ENCODE assay signal across 24 cellular contexts in genomic region chr6:1267057-1267732, GRCh38. TPM values are rescaled to one million over a fixed set of nuclear protein-coding genes. Genes with fewer than 3 reads are reported as not detected.
A peak's percentile ranks its signal among the peaks of the same experiment; 100 is the strongest.
DNase-seq lines count a peak whose midpoint lies in the region; ATAC-seq, FAIRE-seq and TF ChIP-seq lines count a peak whose summit lies in the region.
"Had no signal": no experiment of that assay in that cellular context is flagged by ENCODE, and none has a peak within 500 bp of the region (broad histone marks: within the 10 kb centered on the region; RNA-seq: fewer than 3 reads in every experiment).

No MANE protein-coding gene starts in this region.

- no peaks in the 10 kb centered on the region for H3K9me3 ChIP-seq in RWPE2 (ENCODE audit: severe bottlenecking)
- H3K9me3 ChIP-seq in small intestine (ENCODE audit: control insufficient read depth, low read depth), result no peaks in the 10 kb centered on the region

- ATAC-seq in RWPE2 (ENCODE audit: low read depth) (peak; percentile 86), esophagus mucosa (peak; percentile 80)
- no peak for ATAC-seq in stimulated activated naive CD8-positive, alpha-beta T cell treated with anti-CD3 and anti-CD28 coated beads, Interleukin-15, Interleukin-2, amounts not matched to agents 100 U/mL and 50 U/mL, for 24 hours
- ATAC-seq: activated CD8-positive, alpha-beta T cell treated with anti-CD3 and anti-CD28 coated beads for 36 hours; activated naive CD8-positive, alpha-beta T cell treated with anti-CD3 and anti-CD28 coated beads, Interleukin-2, amount 50 U/mL, for 24 hours; effector memory CD8-positive, alpha-beta T cell; naive thymus-derived CD8-positive, alpha-beta T cell had no signal

- H3K4me1 ChIP-seq in RWPE2 (ENCODE audit: insufficient read depth, poor library complexity, severe bottlenecking) (peaks cover 12% of the 10 kb centered on the region), small intestine (ENCODE audit: control insufficient read depth in 2 of 2, insufficient read depth in 1 of 2, low read depth in 1 of 2, low read length in 1 of 2) (peaks cover 2 to 5% of the 10 kb centered on the region in 2 donors)

- peak overlapping the region; percentile 53 for H3K27ac ChIP-seq in RWPE2 (ENCODE audit: poor library complexity, severe bottlenecking)
- H3K27ac ChIP-seq in small intestine (ENCODE audit: low read depth in 1 of 2, low read length in 1 of 2), result no peak overlapping the region
- H3K27ac ChIP-seq: C4-2B, stomach, VCaP had no signal

- H3K36me3 ChIP-seq in RWPE2 (ENCODE audit: low read depth), result no peaks in the 10 kb centered on the region
- no peaks in the 10 kb centered on the region for H3K36me3 ChIP-seq in small intestine (ENCODE audit: control insufficient read depth in 2 of 2, insufficient read depth in 2 of 2, low read length in 2 of 2)
- H3K36me3 ChIP-seq: stomach had no signal

- WGBS in small intestine, 3 donors, result 25 to 56% (median 36%) methylated on average over 8 of the region's 8 CpGs

- H3K27me3 ChIP-seq in RWPE2 (ENCODE audit: insufficient read depth, poor library complexity, severe bottlenecking) (no peaks in the 10 kb centered on the region), small intestine (ENCODE audit: control insufficient read depth in 2 of 2, insufficient read depth in 2 of 2, low read length in 2 of 2) (no peaks in the 10 kb centered on the region)
- H3K27me3 ChIP-seq: stomach had no signal

- DNase-seq in NOMO-1 treated with DMSO at 0.1 percent for 48 hours (lab: John Stamatoyannopoulos, UW; ENCODE audit: unreplicated experiment), result peak; percentile 3
- DNase-seq in NOMO-1 (lab: John Stamatoyannopoulos, UW; ENCODE audit: unreplicated experiment in 2 of 2), result no peak
- DNase-seq in RWPE2 (ENCODE audit: low spot score), result no peak
- peak; percentile 83 for DNase-seq in small intestine
- DNase-seq in stimulated activated naive CD8-positive, alpha-beta T cell treated with anti-CD3 and anti-CD28 coated beads, Interleukin-15, Interleukin-2, amounts not matched to agents 100 U/mL and 50 U/mL, for 24 hours, result no peak
- DNase-seq in DMS153 treated with DMSO at 0.1 percent for 48 hours (lab: John Stamatoyannopoulos, UW; ENCODE audit: unreplicated experiment), result no peak
- DNase-seq in mucosa of gallbladder (ENCODE audit: low spot score), result no peak
- DNase-seq: 8988T; activated CD8-positive, alpha-beta T cell treated with anti-CD3 and anti-CD28 coated beads for 36 hours; activated naive CD8-positive, alpha-beta T cell treated with anti-CD3 and anti-CD28 coated beads, Interleukin-2, amount 50 U/mL, for 24 hours; DND-41; effector memory CD8-positive, alpha-beta T cell; naive thymus-derived CD8-positive, alpha-beta T cell; NCI-H2081; NCI-H526 treated with DMSO at 0.1 percent for 48 hours; stimulated activated CD4-positive, alpha-beta T cell treated with anti-CD3 and anti-CD28 coated beads, Interleukin-15, amount 100 ng/mL, for 24 hours; stomach; SW 1271 had no signal

- FAIRE-seq in small intestine (lab: Jason Lieb, UNC), result no peak
- FAIRE-seq: HTR-8/SVneo had no signal

- TF ChIP-seq CTCF in RWPE2 (IDR thresholded peaks at IDR 0.05; ENCODE audit: poor library complexity, severe bottlenecking), result no peak

- H3K4me3 ChIP-seq in RWPE2 (ENCODE audit: severe bottlenecking) (no peak overlapping the region), small intestine (ENCODE audit: low read depth in 1 of 2, low read length in 2 of 2) (no peak overlapping the region)
- H3K4me3 ChIP-seq: lung, stomach had no signal

RNA-seq across cellular contexts. Expression of gene FOXQ1, which starts 44.7 kb away (rescaled TPM):
- 10.0 TPM for total RNA-seq in esophagus mucosa
- 1 to 10 TPM in 2 of 3 donors, under 1 TPM in 1; 0.54 to 1.7 (median 1.3) TPM for polyA plus RNA-seq in small intestine
- 11.5 TPM for total RNA-seq in mucosa of gallbladder
- total RNA-seq: activated CD8-positive, alpha-beta T cell treated with anti-CD3 and anti-CD28 coated beads for 36 hours; naive thymus-derived CD8-positive, alpha-beta T cell; posterior vena cava had no signal
- polyA plus RNA-seq: naive thymus-derived CD8-positive, alpha-beta T cell had no signal

Comparison
In these comparisons a context has a peak if more than half of its experiments do, and no peak if none do; other contexts are left out.
1. DNase-seq: peak in NOMO-1 treated with DMSO at 0.1 percent for 48 hours (single experiment) and small intestine (single experiment); none in NOMO-1 (0 of 2), RWPE2 (single experiment), stimulated activated naive CD8-positive, alpha-beta T cell treated with anti-CD3 and anti-CD28 coated beads, Interleukin-15, Interleukin-2, amounts not matched to agents 100 U/mL and 50 U/mL, for 24 hours (single experiment), DMS153 treated with DMSO at 0.1 percent for 48 hours (single experiment) and mucosa of gallbladder (single experiment).